29 cellular contexts compared by ENCODE assay signal in the genomic region with DNA sequence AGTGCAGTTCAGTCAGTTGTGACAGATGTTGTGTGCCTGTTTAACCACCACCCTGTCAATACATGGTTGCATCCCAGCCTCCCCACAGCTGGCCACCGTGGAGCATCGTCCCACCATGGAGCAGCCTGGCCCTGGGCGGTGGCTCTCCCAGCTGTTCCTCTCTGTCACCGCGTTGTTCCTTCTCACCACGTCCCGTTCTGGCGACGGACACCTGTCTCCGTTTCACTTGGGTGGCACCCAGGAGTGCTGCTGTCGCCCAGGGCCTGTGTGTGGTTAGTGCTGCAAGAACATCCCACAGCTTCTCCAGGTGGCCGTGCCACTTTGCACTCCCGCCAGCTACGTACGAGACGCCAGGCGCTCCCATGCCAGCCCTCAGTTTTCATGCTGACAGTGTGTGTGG. TPM values are rescaled to one million over a fixed set of nuclear protein-coding genes. Genes with fewer than 3 reads are reported as not detected.
DNase-seq lines count a peak whose midpoint lies in the region; ATAC-seq, FAIRE-seq and TF ChIP-seq lines count a peak whose summit lies in the region.
"Had no signal": no experiment of that assay in that cellular context is flagged by ENCODE, and none has a peak within 500 bp of the region (broad histone marks: within the 10 kb centered on the region; RNA-seq: fewer than 3 reads in every experiment).

No MANE protein-coding gene starts in this region.

- H3K36me3 Mint-ChIP-seq in Calu3 (ENCODE audit: insufficient read depth, unreplicated experiment), result peaks cover 22% of the 10 kb centered on the region
- peaks cover 0 to 3% of the 10 kb centered on the region in 2 donors for H3K36me3 Mint-ChIP-seq in activated T-cell treated with anti-CD3 and anti-CD28 coated beads, Interleukin-2, amount 50 U/mL, for 72 hours (ENCODE audit: insufficient read depth in 2 of 2)

- DNase-seq in COLO668 (lab: John Stamatoyannopoulos, UW; ENCODE audit: unreplicated experiment) (peak; percentile 10), NCI-H2107 (lab: John Stamatoyannopoulos, UW) (peak; percentile 39), bronchial epithelial cell (ENCODE audit: low read depth) (no peak), gastrocnemius medialis (peak; percentile 40 to 84), Calu3 (no peak), DMS79 treated with DMSO at 0.1 percent for 48 hours (lab: John Stamatoyannopoulos, UW) (no peak)
- DNase-seq in effector CD8-positive, alpha-beta T cell (lab: John Stamatoyannopoulos, UW), result no peak
- no peak for DNase-seq in activated T-cell treated with anti-CD3 and anti-CD28 coated beads, Interleukin-2, amount 50 U/mL, for 72 hours
- DNase-seq: DMS53; MM.1S; NCI-H1092; NCI-H1417 treated with DMSO at 0.1 percent for 48 hours; NCI-H2029; NCI-H345; NCI-H526; NCI-H82; NK-92 treated with Interleukin-12 subunit alpha and Interleukin-12 subunit beta, amount 100 ng/mL, for 24 hours; PC-3; T-helper 2 cell had no signal

- intact Hi-C loops in gastrocnemius medialis (cut with DNase I; ENCODE audit: low total_unique reads), result no loop called here
- intact Hi-C loops in Calu3 (cut with micrococcal nuclease; ENCODE audit: unreplicated experiment), result no loop called here

- FAIRE-seq in bronchial epithelial cell (lab: Jason Lieb, UNC), result peak; percentile 58
- FAIRE-seq: G401.6 had no signal

- H3K27ac Mint-ChIP-seq in Calu3 (ENCODE audit: unreplicated experiment), result no peak overlapping the region
- H3K27ac Mint-ChIP-seq in activated T-cell treated with anti-CD3 and anti-CD28 coated beads, Interleukin-2, amount 50 U/mL, for 72 hours, result no peak overlapping the region
- H3K27ac Mint-ChIP-seq: IgD-negative memory B cell had no signal

- no peaks in the 10 kb centered on the region for H3K9me3 Mint-ChIP-seq in Calu3 (ENCODE audit: low read depth, unreplicated experiment)
- H3K9me3 Mint-ChIP-seq in activated T-cell treated with anti-CD3 and anti-CD28 coated beads, Interleukin-2, amount 50 U/mL, for 72 hours, result no peaks in the 10 kb centered on the region
- H3K9me3 Mint-ChIP-seq: IgD-negative memory B cell had no signal

- no peak for TF ChIP-seq CTCF in bronchial epithelial cell (IDR thresholded peaks at IDR 0.05; ENCODE audit: insufficient read depth, low read length, severe bottlenecking)
- no peak for TF ChIP-seq CTCF in gastrocnemius medialis (IDR thresholded peaks at IDR 0.05 in 4 of 5, conservative IDR thresholded peaks at IDR 0.05 in 1 of 5)
- no peak for TF ChIP-seq CTCF in Calu3 (IDR thresholded peaks at IDR 0.05; ENCODE audit: unreplicated experiment)

- H3K4me3 Mint-ChIP-seq in Calu3 (ENCODE audit: low read depth, unreplicated experiment), result no peak overlapping the region
- H3K4me3 Mint-ChIP-seq in activated T-cell treated with anti-CD3 and anti-CD28 coated beads, Interleukin-2, amount 50 U/mL, for 72 hours, result no peak overlapping the region
- H3K4me3 Mint-ChIP-seq: CD14-positive monocyte, IgD-negative memory B cell had no signal

- peaks cover 18% of the 10 kb centered on the region for H3K36me3 ChIP-seq in bronchial epithelial cell (ENCODE audit: control insufficient read depth, insufficient read depth, low read length)
- H3K36me3 ChIP-seq in gastrocnemius medialis, result peaks cover 0 to 42% of the 10 kb centered on the region in 2 donors

- H3K4me3 ChIP-seq in bronchial epithelial cell (ENCODE audit: low read depth, low read length), result no peak overlapping the region
- no peak overlapping the region for H3K4me3 ChIP-seq in gastrocnemius medialis
- H3K4me3 ChIP-seq: SJSA1 had no signal

- H3K27me3 Mint-ChIP-seq in Calu3 (ENCODE audit: unreplicated experiment), result no peaks in the 10 kb centered on the region
- H3K27me3 Mint-ChIP-seq in activated T-cell treated with anti-CD3 and anti-CD28 coated beads, Interleukin-2, amount 50 U/mL, for 72 hours (ENCODE audit: low read depth), result no peaks in the 10 kb centered on the region
- H3K27me3 Mint-ChIP-seq: IgD-negative memory B cell had no signal

- H3K4me1 Mint-ChIP-seq in Calu3 (ENCODE audit: low read depth, unreplicated experiment), result no peaks in the 10 kb centered on the region
- H3K4me1 Mint-ChIP-seq in activated T-cell treated with anti-CD3 and anti-CD28 coated beads, Interleukin-2, amount 50 U/mL, for 72 hours (ENCODE audit: low read depth), result no peaks in the 10 kb centered on the region
- H3K4me1 Mint-ChIP-seq: CD14-positive monocyte had no signal

- no peak for TF ChIP-seq POLR2A in gastrocnemius medialis (IDR thresholded peaks at IDR 0.05)

- ATAC-seq in gastrocnemius medialis, result peak; percentile 43 to 63
- no peak for ATAC-seq in activated T-cell treated with anti-CD3 and anti-CD28 coated beads, Interleukin-2, amount 50 U/mL, for 72 hours (replicated peaks in 1 of 2)
- ATAC-seq: HCT116, PC-3, Right ventricle myocardium inferior had no signal

- H3K9me3 ChIP-seq in gastrocnemius medialis, result no peaks in the 10 kb centered on the region
- H3K9me3 ChIP-seq: SJSA1 had no signal

- H3K27ac ChIP-seq in gastrocnemius medialis, result peak overlapping the region in 2 of 4 donors; percentile 31 to 50
- H3K27ac ChIP-seq: HL-60, KMS-11, SJSA1 had no signal

- H3K27me3 ChIP-seq in bronchial epithelial cell (ENCODE audit: control insufficient read depth, insufficient read depth, low read length) (no peaks in the 10 kb centered on the region), gastrocnemius medialis (no peaks in the 10 kb centered on the region)
- H3K27me3 ChIP-seq: SJSA1 had no signal

- no TSS peak for BruUV-seq in Calu3 (replicated peaks; lab: Mats Ljungman, UMichigan)

- CTCF ChIA-PET in Calu3 (lab: Charles Lee), result no interaction called here

- peaks cover 8 to 12% of the 10 kb centered on the region in 2 donors for H3K4me1 ChIP-seq in gastrocnemius medialis
- H3K4me1 ChIP-seq: SJSA1 had no signal

- in situ Hi-C loops in gastrocnemius medialis (cut with MboI; ENCODE audit: low sequenced_read_pairs in 4 of 4), result no loop called here

RNA-seq across cellular contexts. Expression of a gene that starts 26.5 kb away (rescaled TPM):
- total RNA-seq in bronchial epithelial cell (under 0.01 TPM in 1 of 2 replicates, not detected in the other), gastrocnemius medialis (not detected), Calu3 (2022) (0.73 and 4.6 TPM in 2 replicates)
- not detected for total RNA-seq in activated T-cell treated with anti-CD3 and anti-CD28 coated beads, Interleukin-2, amount 50 U/mL, for 72 hours
- total RNA-seq: A673, H4, Right ventricle myocardium inferior, SJSA1 had no signal

Comparison
In these comparisons a context has a peak if more than half of its experiments do, and no peak if none do; other contexts are left out.
1. DNase-seq: peak in COLO668 (single experiment), NCI-H2107 (single experiment) and gastrocnemius medialis (2 of 2); none in bronchial epithelial cell (single experiment), Calu3 (single experiment), DMS79 treated with DMSO at 0.1 percent for 48 hours (single experiment), effector CD8-positive, alpha-beta T cell (single experiment) and activated T-cell treated with anti-CD3 and anti-CD28 coated beads, Interleukin-2, amount 50 U/mL, for 72 hours (0 of 2).
2. ATAC-seq: peak in gastrocnemius medialis (2 of 2); none in activated T-cell treated with anti-CD3 and anti-CD28 coated beads, Interleukin-2, amount 50 U/mL, for 72 hours (0 of 2).